33 cellular contexts compared by ENCODE assay signal in genomic region chr2:117646872-117647271, GRCh38.
"Had no signal": no experiment of that assay in that cellular context is flagged by ENCODE, and none has a peak within 500 bp of the region (broad histone marks: within the 10 kb centered on the region; RNA-seq: fewer than 3 reads in every experiment).

No MANE protein-coding gene starts in this region.

- FAIRE-seq: astrocyte, bronchial epithelial cell, colon had no signal

- H3K27me3 ChIP-seq: adrenal gland, ascending aorta, body of pancreas, brain microvascular endothelial cell, breast epithelium, cardiac muscle cell had no signal

- ATAC-seq: activated naive CD4-positive, alpha-beta T cell treated with anti-CD3 and anti-CD28 coated beads, Interleukin-2, amount 50 U/mL, for 72 hours; activated naive CD8-positive, alpha-beta T cell treated with anti-CD3 and anti-CD28 coated beads, Interleukin-2, amount 50 U/mL, for 24 hours; activated T-cell treated with anti-CD3 and anti-CD28 coated beads, Interleukin-2, amount 50 U/mL, for 4 hours; activated T-cell treated with anti-CD3 and anti-CD28 coated beads, Interleukin-2, amount 50 U/mL, for 72 hours; activated T-helper 17 cell treated with anti-CD3 and anti-CD28 coated beads, Interleukin-2, amount 50 U/mL, for 72 hours; body of pancreas had no signal

- H3K27ac ChIP-seq: adrenal gland, ascending aorta, body of pancreas, brain microvascular endothelial cell, breast epithelium, cardiac muscle cell had no signal

- H3K4me1 ChIP-seq: adrenal gland, ascending aorta, body of pancreas, breast epithelium had no signal

- H3K4me3 ChIP-seq: adrenal gland, ascending aorta, body of pancreas, breast epithelium, cardiac muscle cell had no signal

- H3K36me3 ChIP-seq: adrenal gland, ascending aorta, brain microvascular endothelial cell, breast epithelium, cardiac muscle cell had no signal

- H3K9me3 ChIP-seq: adrenal gland, ascending aorta, body of pancreas, breast epithelium had no signal

- DNase-seq: activated effector memory CD4-positive, alpha-beta T cell treated with anti-CD3 and anti-CD28 coated beads, Interleukin-2, amount 50 U/mL, for 16 hours; activated effector memory CD4-positive, alpha-beta T cell treated with Interleukin-2 at 50 U/mL for 16 hours; activated gamma-delta T cell; activated gamma-delta T cell treated with Interleukin-2 at 50 U/mL for 16 hours; activated naive CD4-positive, alpha-beta T cell; activated naive CD4-positive, alpha-beta T cell treated with anti-CD3 and anti-CD28 coated beads for 36 hours; activated naive CD4-positive, alpha-beta T cell treated with anti-CD3 and anti-CD28 coated beads, Interleukin-2, amount 10 ng/mL, durations not matched to agents 7 days and 5 days; activated naive CD4-positive, alpha-beta T cell treated with anti-CD3 and anti-CD28 coated beads, Interleukin-2, amount 50 U/mL, for 16 hours; activated naive CD4-positive, alpha-beta T cell treated with Interleukin-2 at 50 U/mL for 16 hours; activated naive CD8-positive, alpha-beta T cell treated with anti-CD3 and anti-CD28 coated beads for 36 hours; activated naive CD8-positive, alpha-beta T cell treated with anti-CD3 and anti-CD28 coated beads, Interleukin-2, amount 10 ng/mL, durations not matched to agents 7 days and 5 days; activated naive CD8-positive, alpha-beta T cell treated with anti-CD3 and anti-CD28 coated beads, Interleukin-2, amount 50 U/mL, for 24 hours; activated T-cell treated with anti-CD3 and anti-CD28 coated beads, Interleukin-2, amount 50 U/mL, for 4 hours; activated T-cell treated with anti-CD3 and anti-CD28 coated beads, Interleukin-2, amount 50 U/mL, for 48 hours; activated T-cell treated with anti-CD3 and anti-CD28 coated beads, Interleukin-2, amount 50 U/mL, for 72 hours; adrenal gland; amniotic stem cell; amygdala; anterior cingulate cortex; aorta; body of pancreas; brain microvascular endothelial cell; caudate nucleus; central memory CD4-positive, alpha-beta T cell; cerebellar nuclear complex had no signal
